In genomic region chrX:101550362-101550761, GRCh38 we compare ENCODE assay signal across 8 cellular contexts. TPM values are rescaled to one million over a fixed set of nuclear protein-coding genes. Genes with fewer than 3 reads are reported as not detected.
DNase-seq lines count a peak whose midpoint lies in the region; ATAC-seq and TF ChIP-seq lines count a peak whose summit lies in the region.

Gene ARMCX1, plus strand, starts transcription at chrX:101550547. Its CDS starts 2,384 bp downstream, at chrX:101552931.

- peak within 1 kb of the TSS; percentile 85 for H3K4me2 ChIP-seq in Loucy (ENCODE audit: low read depth, low read length, poor library complexity, severe bottlenecking)
- H3K4me2 ChIP-seq in MM.1S (ENCODE audit: low read depth, low read length): no peak within 1 kb of the TSS

- no peaks in the 10 kb centered on the region for H3K27me3 Mint-ChIP-seq in Calu3 (ENCODE audit: unreplicated experiment)
- H3K27me3 Mint-ChIP-seq in activated CD8-positive, alpha-beta T cell treated with anti-CD3 and anti-CD28 coated beads for 36 hours: no peaks in the 10 kb centered on the region

- peak within 1 kb of the TSS; percentile 71 for H3K4me3 Mint-ChIP-seq in Calu3 (ENCODE audit: low read depth, unreplicated experiment)
- peak within 1 kb of the TSS; percentile 76 for H3K4me3 Mint-ChIP-seq in activated CD8-positive, alpha-beta T cell treated with anti-CD3 and anti-CD28 coated beads for 36 hours

- H3K4me1 ChIP-seq in Loucy (ENCODE audit: insufficient read depth, low read length, poor library complexity, severe bottlenecking) (peaks cover 5% of the 10 kb centered on the region), mesodermal cell (ENCODE audit: control insufficient read depth, insufficient read depth, low read length, poor library complexity, severe bottlenecking) (no peaks in the 10 kb centered on the region), MM.1S (ENCODE audit: low read length) (no peaks in the 10 kb centered on the region)

- peaks cover 8% of the 10 kb centered on the region for H3K36me3 Mint-ChIP-seq in Calu3 (ENCODE audit: insufficient read depth, unreplicated experiment)
- H3K36me3 Mint-ChIP-seq in activated CD8-positive, alpha-beta T cell treated with anti-CD3 and anti-CD28 coated beads for 36 hours (ENCODE audit: low read depth): peaks cover 7% of the 10 kb centered on the region

- H3K9me2 ChIP-seq in Loucy (replicated peaks; ENCODE audit: low read depth, low read length): no peaks in the 10 kb centered on the region
- H3K9me2 ChIP-seq in MM.1S (replicated peaks; ENCODE audit: insufficient read depth, low read length): no peaks in the 10 kb centered on the region

- H2AFZ ChIP-seq in Loucy (ENCODE audit: low read length) (peak within 1 kb of the TSS; percentile 93), MM.1S (ENCODE audit: low read length) (no peak within 1 kb of the TSS)

- DNase-seq in Calu3 (peak; percentile 6), MM.1S (no peak)
- peak; percentile 61 for DNase-seq in activated CD8-positive, alpha-beta T cell treated with anti-CD3 and anti-CD28 coated beads for 36 hours
- DNase-seq in stimulated activated CD8-positive, alpha-beta memory T cell treated with anti-CD3 and anti-CD28 coated beads, Interleukin-4, amount 100 ng/mL, for 48 hours: peak; percentile 42

- H3K9me3 ChIP-seq in Loucy (ENCODE audit: insufficient read depth, low read depth, low read length) (no peaks in the 10 kb centered on the region), mesodermal cell (ENCODE audit: control insufficient read depth, low read length) (no peaks in the 10 kb centered on the region), MM.1S (replicated peaks; ENCODE audit: insufficient read depth, low read length) (no peaks in the 10 kb centered on the region)

- peak within 1 kb of the TSS; percentile 86 for H3K4me3 ChIP-seq in Loucy (ENCODE audit: low read length, poor library complexity, severe bottlenecking)
- H3K4me3 ChIP-seq in mesodermal cell (ENCODE audit: extremely low read depth, insufficient read depth, low read length, poor library complexity, severe bottlenecking): peak within 1 kb of the TSS; percentile 54
- no peak within 1 kb of the TSS for H3K4me3 ChIP-seq in MM.1S (ENCODE audit: low read length)

- H3K4me1 Mint-ChIP-seq in Calu3 (ENCODE audit: low read depth, unreplicated experiment): peaks cover 8% of the 10 kb centered on the region
- peaks cover 3% of the 10 kb centered on the region for H3K4me1 Mint-ChIP-seq in activated CD8-positive, alpha-beta T cell treated with anti-CD3 and anti-CD28 coated beads for 36 hours (ENCODE audit: low read depth)

- no peaks in the 10 kb centered on the region for H4K20me1 ChIP-seq in Loucy (ENCODE audit: insufficient read depth, low read length, poor library complexity, severe bottlenecking)
- no peaks in the 10 kb centered on the region for H4K20me1 ChIP-seq in MM.1S (ENCODE audit: insufficient read depth, low read length)

- H3K79me2 ChIP-seq in Loucy (ENCODE audit: insufficient read depth, low read length) (0 out of 2 replicates have a peak, but pooled peaks cover 3% of the 10 kb centered on the region), MM.1S (ENCODE audit: low read length) (no peaks in the 10 kb centered on the region)

- H3K9me3 Mint-ChIP-seq in Calu3 (ENCODE audit: low read depth, unreplicated experiment): no peaks in the 10 kb centered on the region
- no peaks in the 10 kb centered on the region for H3K9me3 Mint-ChIP-seq in activated CD8-positive, alpha-beta T cell treated with anti-CD3 and anti-CD28 coated beads for 36 hours

- intact Hi-C loops in Calu3 (cut with micrococcal nuclease; ENCODE audit: unreplicated experiment): no loop called here
- intact Hi-C loops in activated CD8-positive, alpha-beta T cell treated with anti-CD3 and anti-CD28 coated beads for 36 hours (cut with micrococcal nuclease): no loop called here

- 0 to 3% methylated on average over 4 to 8 of the region's 20 CpGs for WGBS in mesodermal cell (ENCODE audit: insufficient coverage in 2 of 2), 2 experiments

- H3F3A ChIP-seq in Loucy (ENCODE audit: low read depth) (no peaks in the 10 kb centered on the region), MM.1S (ENCODE audit: insufficient read depth, low read length) (no peaks in the 10 kb centered on the region)

- ATAC-seq in activated CD8-positive, alpha-beta T cell treated with anti-CD3 and anti-CD28 coated beads for 36 hours: peak; percentile 90
- peak; percentile 60 for ATAC-seq in esophagus mucosa
- ATAC-seq in HG02885 (IDR thresholded peaks at IDR 0.05; ENCODE audit: poor library complexity, unreplicated experiment): no peak

- H3K9ac ChIP-seq in Loucy (ENCODE audit: low read depth, low read length, poor library complexity, severe bottlenecking) (peak within 1 kb of the TSS; percentile 82), MM.1S (ENCODE audit: low read length) (no peak within 1 kb of the TSS)

- TF ChIP-seq CTCF in Calu3 (IDR thresholded peaks at IDR 0.05; ENCODE audit: unreplicated experiment): no peak
- no peak for TF ChIP-seq CTCF in Loucy (conservative IDR thresholded peaks at IDR 0.05; ENCODE audit: low read length)
- no peak for TF ChIP-seq CTCF in activated CD8-positive, alpha-beta T cell treated with anti-CD3 and anti-CD28 coated beads for 36 hours (IDR thresholded peaks at IDR 0.05)
- no peak for TF ChIP-seq CTCF in MM.1S (IDR thresholded peaks at IDR 0.05; ENCODE audit: low read length)

- no peaks in the 10 kb centered on the region for H3K36me3 ChIP-seq in Loucy (ENCODE audit: insufficient read depth, low read length)
- H3K36me3 ChIP-seq in mesodermal cell (ENCODE audit: control insufficient read depth, insufficient read depth, low read length): peaks cover 17% of the 10 kb centered on the region
- H3K36me3 ChIP-seq in MM.1S (replicated peaks; ENCODE audit: insufficient read depth, low read length): no peaks in the 10 kb centered on the region

- POLR2A ChIA-PET in activated CD8-positive, alpha-beta T cell treated with anti-CD3 and anti-CD28 coated beads for 36 hours (lab: Charles Lee): no interaction called here

- H3K27me3 ChIP-seq in Loucy (ENCODE audit: insufficient read depth, low read length, poor library complexity, severe bottlenecking) (no peaks in the 10 kb centered on the region), MM.1S (replicated peaks; ENCODE audit: insufficient read depth, low read length) (no peaks in the 10 kb centered on the region)

- peak within 1 kb of the TSS; percentile 94 for H3K27ac ChIP-seq in mesodermal cell (ENCODE audit: low read depth, low read length, severe bottlenecking)
- H3K27ac ChIP-seq in MM.1S (ENCODE audit: low read length): no peak within 1 kb of the TSS

- H3K27ac Mint-ChIP-seq in Calu3 (ENCODE audit: unreplicated experiment): no peak within 1 kb of the TSS
- peak within 1 kb of the TSS; percentile 49 for H3K27ac Mint-ChIP-seq in activated CD8-positive, alpha-beta T cell treated with anti-CD3 and anti-CD28 coated beads for 36 hours

- CTCF ChIA-PET in Calu3 (lab: Charles Lee): no interaction called here
- CTCF ChIA-PET in activated CD8-positive, alpha-beta T cell treated with anti-CD3 and anti-CD28 coated beads for 36 hours (lab: Charles Lee): no interaction called here

- no TSS peak for BruUV-seq in Calu3 (replicated peaks; lab: Mats Ljungman, UMichigan)

RNA-seq across cellular contexts. Expression of gene ARMCX1, which starts in this region (rescaled TPM):
- 0.92 and 1.1 TPM in 2 replicates for total RNA-seq in Calu3 (2022)
- total RNA-seq in activated CD8-positive, alpha-beta T cell treated with anti-CD3 and anti-CD28 coated beads for 36 hours: 1 to 10 TPM; 3.9 to 4.7 TPM
- total RNA-seq in esophagus mucosa: 3.0 TPM
- polyA plus RNA-seq in mesodermal cell (2013, experiment 1 of 2): 40.5 TPM
- polyA plus RNA-seq in mesodermal cell (2013, experiment 2 of 2): 40.2 TPM
